In the genomic region with DNA sequence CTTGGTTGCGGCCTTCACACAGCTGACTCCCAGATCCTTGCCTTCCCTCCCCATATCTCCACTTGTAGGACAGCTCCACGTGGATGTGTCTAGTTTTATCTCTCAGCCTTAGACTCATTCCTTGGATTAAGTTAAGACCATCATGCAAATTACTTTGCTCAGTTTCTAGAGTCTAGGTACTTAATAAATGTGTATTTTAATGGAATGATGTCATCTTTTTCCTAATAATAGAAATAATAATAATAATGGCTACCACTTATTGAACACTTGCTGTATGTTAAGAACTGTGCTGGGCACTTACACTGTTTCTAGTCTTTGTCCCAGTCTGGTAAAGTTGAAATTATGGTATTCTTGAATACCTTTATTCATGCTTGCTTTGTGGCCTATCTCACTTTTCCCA, we compare ENCODE assay signal across 5 cellular contexts.
"Had no signal": no experiment of that assay in that cellular context is flagged by ENCODE, and none has a peak within 500 bp of the region (broad histone marks: within the 10 kb centered on the region; RNA-seq: fewer than 3 reads in every experiment).

No MANE protein-coding gene starts in this region.

- H3K4me3 ChIP-seq: GM23248, HAP-1 had no signal

- H2AFZ ChIP-seq: GM23248 had no signal

- H3K4me3 Mint-ChIP-seq: IgD-negative memory B cell had no signal

- H3K27me3 Mint-ChIP-seq: IgD-negative memory B cell had no signal

- H3K9ac ChIP-seq: GM23248 had no signal

- DNase-seq: GM23248, GOT3, H7 had no signal

- H3K9me3 ChIP-seq: HAP-1 had no signal

- H3K27ac ChIP-seq: GM23248 had no signal

- H3K27ac Mint-ChIP-seq: IgD-negative memory B cell had no signal

- H3K4me1 ChIP-seq: HAP-1 had no signal
